9 cellular contexts compared by ENCODE assay signal in genomic region chr16:51374790-51375189, GRCh38.
"Had no signal": no experiment of that assay in that cellular context is flagged by ENCODE, and none has a peak within 500 bp of the region (broad histone marks: within the 10 kb centered on the region; RNA-seq: fewer than 3 reads in every experiment).

No MANE protein-coding gene starts in this region.

- DNase-seq: GOT3, H7, KBM-7 had no signal

- H3K9me3 Mint-ChIP-seq: HFFc6 had no signal

- H3K4me3 ChIP-seq: GM23248, HAP-1 had no signal

- H3K9me3 ChIP-seq: HAP-1 had no signal

- H3K36me3 Mint-ChIP-seq: IgD-negative memory B cell had no signal

- H3K27me3 Mint-ChIP-seq: IgD-negative memory B cell had no signal

- H3K4me1 ChIP-seq: HAP-1 had no signal

- H3K36me3 ChIP-seq: HAP-1 had no signal

- H2AFZ ChIP-seq: GM23248 had no signal

- H3K4me3 Mint-ChIP-seq: HFFc6, IgD-negative memory B cell had no signal

- H3K4me1 Mint-ChIP-seq: IgD-negative memory B cell had no signal

- ATAC-seq: HCT116 had no signal

- H3K27ac ChIP-seq: GM23248, HL-60 had no signal

- H3K27ac Mint-ChIP-seq: HFFc6, IgD-negative memory B cell had no signal

- H3K9ac ChIP-seq: GM23248 had no signal
